In the genomic region with DNA sequence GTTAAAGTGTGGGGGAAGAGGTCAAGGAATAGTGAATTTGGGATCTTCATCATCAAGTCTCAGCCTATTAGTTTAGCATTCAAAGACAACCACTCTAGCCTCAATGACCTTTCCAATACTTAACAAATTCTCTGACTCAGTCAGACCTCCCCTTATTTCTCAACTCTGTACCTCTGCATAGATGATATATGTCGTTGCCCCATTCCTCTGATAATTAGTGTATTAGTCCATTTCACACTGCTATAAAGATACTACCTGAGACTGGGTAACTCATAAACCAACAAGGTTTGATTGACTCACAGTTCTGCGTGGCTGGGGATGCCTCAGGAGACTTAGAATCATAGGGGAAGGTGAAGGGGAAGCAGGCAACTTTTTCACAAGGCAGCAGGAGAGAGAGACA, we compare ENCODE assay signal across 27 cellular contexts. TPM values are rescaled to one million over a fixed set of nuclear protein-coding genes. Genes with fewer than 3 reads are reported as not detected.
DNase-seq lines count a peak whose midpoint lies in the region; ATAC-seq, FAIRE-seq and TF ChIP-seq lines count a peak whose summit lies in the region.
"Had no signal": no experiment of that assay in that cellular context is flagged by ENCODE, and none has a peak within 500 bp of the region (broad histone marks: within the 10 kb centered on the region; RNA-seq: fewer than 3 reads in every experiment).

No MANE protein-coding gene starts in this region.

- no peak for TF ChIP-seq RAD21 in K562 (CRISPR knock-in tag; conservative IDR thresholded peaks at IDR 0.05 in 1 of 2, IDR thresholded peaks at IDR 0.05 in 1 of 2)

- H2AFZ ChIP-seq in K562 (ENCODE audit: low read depth, low read length) (no peak overlapping the region), PC-3 (ENCODE audit: low read length) (no peak overlapping the region)

- no peak for TF ChIP-seq CTCF in K562 (IDR thresholded peaks at IDR 0.05 in 2 of 3, conservative IDR thresholded peaks at IDR 0.05 in 1 of 3; ENCODE audit: insufficient read depth in 2 of 3, low read depth in 1 of 3, low read length in 3 of 3)
- no peak for TF ChIP-seq CTCF in fibroblast of mammary gland (conservative IDR thresholded peaks at IDR 0.05; ENCODE audit: control insufficient read depth, insufficient read depth, low read depth, low read length)
- TF ChIP-seq CTCF in omental fat pad (IDR thresholded peaks at IDR 0.05) = no peak
- no peak for TF ChIP-seq CTCF in PC-3 (conservative IDR thresholded peaks at IDR 0.05; ENCODE audit: low read depth, low read length)

- H3K36me3 ChIP-seq in K562 (ENCODE audit: control insufficient read depth, insufficient read depth, low read length) (peaks cover 40% of the 10 kb centered on the region), PC-3 (ENCODE audit: low read depth, low read length) (peaks cover 4% of the 10 kb centered on the region; the same call in 1 of the 2 replicates)

- no peaks in the 10 kb centered on the region for H3K9me2 ChIP-seq in PC-3 (replicated peaks; ENCODE audit: low read length)

- no peak overlapping the region for H3K27ac Mint-ChIP-seq in activated naive CD8-positive, alpha-beta T cell treated with anti-CD3 and anti-CD28 coated beads, Interleukin-2, amount 50 U/mL, for 24 hours
- H3K27ac Mint-ChIP-seq in activated naive CD8-positive, alpha-beta T cell treated with anti-CD3 and anti-CD28 coated beads for 36 hours = no peak overlapping the region
- H3K27ac Mint-ChIP-seq: H9, HFFc6 had no signal

- H3K4me1 ChIP-seq in K562 (replicated peaks in 1 of 2; ENCODE audit: control insufficient read depth in 2 of 2, insufficient read depth in 2 of 2, low read length in 2 of 2) (peaks cover 0 to 12% of the 10 kb centered on the region in 2 experiments; a peak in 2 of 5 replicates), PC-3 (ENCODE audit: insufficient read depth, low read length) (no peaks in the 10 kb centered on the region)
- H3K4me1 ChIP-seq: Caco-2, SJCRH30 had no signal

- no peaks in the 10 kb centered on the region for H3K9me3 ChIP-seq in K562 (replicated peaks; ENCODE audit: control insufficient read depth, insufficient read depth, low read depth, low read length)
- H3K9me3 ChIP-seq in PC-3 (ENCODE audit: low read length) = no peaks in the 10 kb centered on the region
- H3K9me3 ChIP-seq: BLaER1 treated with 17β-estradiol and CSF1 and Interleukin-3, amounts not matched to agents 10 nM and 100 nM; Caco-2; SJCRH30 had no signal

- H3K27me3 ChIP-seq in K562 (ENCODE audit: control insufficient read depth in 2 of 2, insufficient read depth in 2 of 2, low read length in 2 of 2) (no peaks in the 10 kb centered on the region), PC-3 (ENCODE audit: low read length) (no peaks in the 10 kb centered on the region)
- H3K27me3 ChIP-seq: BLaER1 treated with 17β-estradiol and CSF1 and Interleukin-3, amounts not matched to agents 10 nM and 100 nM; SJCRH30 had no signal

- H3K9me1 ChIP-seq in K562 (ENCODE audit: control insufficient read depth, insufficient read depth, low read length) = no peaks in the 10 kb centered on the region

- in situ Hi-C loops in K562 (cut with MboI) = no loop called here

- H3K79me2 ChIP-seq in K562 (ENCODE audit: control insufficient read depth, insufficient read depth, low read length) (peaks cover 55% of the 10 kb centered on the region), PC-3 (ENCODE audit: low read length) (peaks cover 54% of the 10 kb centered on the region)

- 34% methylated on average over 2 of the region's 2 CpGs for WGBS in K562 (ENCODE audit: insufficient coverage, low coverage, missing lambda C conversion rate)

- CTCF ChIA-PET in K562 (lab: Yijun Ruan, JAX; ENCODE audit: low intra/inter-chr PET ratio) = no interaction called here
- CTCF ChIA-PET in PC-3 (lab: Charles Lee) = no interaction called here

- BruUV-seq in K562 (replicated peaks; lab: Mats Ljungman, UMichigan) (no TSS peak), PC-3 (replicated peaks; lab: Mats Ljungman, UMichigan) (no TSS peak)

- peaks cover 29% of the 10 kb centered on the region for H3K4me1 Mint-ChIP-seq in activated naive CD8-positive, alpha-beta T cell treated with anti-CD3 and anti-CD28 coated beads, Interleukin-2, amount 50 U/mL, for 24 hours
- H3K4me1 Mint-ChIP-seq in activated naive CD8-positive, alpha-beta T cell treated with anti-CD3 and anti-CD28 coated beads for 36 hours = peaks cover 24% of the 10 kb centered on the region
- H3K4me1 Mint-ChIP-seq: H9 had no signal

- 0 out of 2 replicates have a peak, but pooled peaks cover 6% of the 10 kb centered on the region for H4K20me1 ChIP-seq in K562 (replicated peaks; ENCODE audit: control insufficient read depth, insufficient read depth, low read length)
- H4K20me1 ChIP-seq in PC-3 (ENCODE audit: low read length) = no peaks in the 10 kb centered on the region

- H3K27ac ChIP-seq in K562 (ENCODE audit: extremely low read depth, low read depth, low read length) (no peak overlapping the region), PC-3 (ENCODE audit: low read length) (no peak overlapping the region)
- H3K27ac ChIP-seq: BLaER1 treated with 17β-estradiol and CSF1 and Interleukin-3, amounts not matched to agents 10 nM and 100 nM; HL-60; SJCRH30 had no signal

- H3K4me3 ChIP-seq in K562 = no peak overlapping the region
- no peak overlapping the region for H3K4me3 ChIP-seq in fibroblast of mammary gland (ENCODE audit: control insufficient read depth, low read depth, low read length)
- H3K4me3 ChIP-seq in PC-3 (ENCODE audit: low read length) = no peak overlapping the region
- H3K4me3 ChIP-seq: BLaER1 treated with 17β-estradiol and CSF1 and Interleukin-3, amounts not matched to agents 10 nM and 100 nM; SJCRH30 had no signal

- no peak for TF ChIP-seq POLR2A in K562 (conservative IDR thresholded peaks at IDR 0.05)

- H3K36me3 Mint-ChIP-seq in activated naive CD8-positive, alpha-beta T cell treated with anti-CD3 and anti-CD28 coated beads, Interleukin-2, amount 50 U/mL, for 24 hours (ENCODE audit: low read depth) = peaks cover 21% of the 10 kb centered on the region
- peaks cover 11% of the 10 kb centered on the region for H3K36me3 Mint-ChIP-seq in activated naive CD8-positive, alpha-beta T cell treated with anti-CD3 and anti-CD28 coated beads for 36 hours

- intact Hi-C loops in K562 (cut with micrococcal nuclease) (no loop called here), PC-3 (cut with micrococcal nuclease) (loop anchor here (10.0 kb wide), 2 partner anchors 195 to 305 kb away; partner anchors contain the start of gene LARP1)

- H3F3A ChIP-seq in PC-3 (ENCODE audit: low read length, unreplicated experiment) = no peaks in the 10 kb centered on the region

- no peaks in the 10 kb centered on the region for H3K9me3 Mint-ChIP-seq in activated naive CD8-positive, alpha-beta T cell treated with anti-CD3 and anti-CD28 coated beads, Interleukin-2, amount 50 U/mL, for 24 hours
- H3K9me3 Mint-ChIP-seq in activated naive CD8-positive, alpha-beta T cell treated with anti-CD3 and anti-CD28 coated beads for 36 hours = no peaks in the 10 kb centered on the region
- H3K9me3 Mint-ChIP-seq: CD4-positive, alpha-beta memory T cell; H9; HFFc6 had no signal

- no peaks in the 10 kb centered on the region for H3K27me3 Mint-ChIP-seq in activated naive CD8-positive, alpha-beta T cell treated with anti-CD3 and anti-CD28 coated beads, Interleukin-2, amount 50 U/mL, for 24 hours
- no peaks in the 10 kb centered on the region for H3K27me3 Mint-ChIP-seq in activated naive CD8-positive, alpha-beta T cell treated with anti-CD3 and anti-CD28 coated beads for 36 hours
- H3K27me3 Mint-ChIP-seq: CD4-positive, alpha-beta memory T cell had no signal

- H3K9ac ChIP-seq in K562 (ENCODE audit: insufficient read depth in 1 of 2, low read depth in 2 of 2, low read length in 2 of 2) (no peak overlapping the region), PC-3 (ENCODE audit: low read length) (no peak overlapping the region)
- H3K9ac ChIP-seq: BLaER1 treated with 17β-estradiol and CSF1 and Interleukin-3, amounts not matched to agents 10 nM and 100 nM had no signal

- DNase-seq in activated naive CD8-positive, alpha-beta T cell treated with anti-CD3 and anti-CD28 coated beads, Interleukin-2, amount 50 U/mL, for 24 hours = no peak
- no peak for DNase-seq in activated naive CD8-positive, alpha-beta T cell treated with anti-CD3 and anti-CD28 coated beads for 36 hours
- DNase-seq in K562 (ENCODE audit: extremely low read depth in 1 of 4, low spot score in 3 of 4) (no peak), fibroblast of mammary gland (ENCODE audit: low read depth) (peak; percentile 28), omental fat pad (ENCODE audit: low spot score) (no peak), PC-3 (no peak)
- DNase-seq: 8988T; Caco-2; CD4-positive, alpha-beta memory T cell; H9; HFFc6; KG1; MV-4-11; NCI-H1694; NCI-H2081; NCI-H2171; NCI-H345; NCI-H524; NCI-H774; NK-92 treated with Interleukin-12 subunit alpha and Interleukin-12 subunit beta, amount 100 ng/mL, for 24 hours; SJCRH30 had no signal

- no peak for FAIRE-seq in K562 (lab: Jason Lieb, UNC)
- FAIRE-seq: HepG2 had no signal

- H3K4me2 ChIP-seq in K562 (ENCODE audit: insufficient read depth, low read length) (no peak overlapping the region), PC-3 (ENCODE audit: low read length) (no peak overlapping the region)
- H3K4me2 ChIP-seq: BLaER1 treated with 17β-estradiol and CSF1 and Interleukin-3, amounts not matched to agents 10 nM and 100 nM had no signal

- peak; percentile 59 for ATAC-seq in activated naive CD8-positive, alpha-beta T cell treated with anti-CD3 and anti-CD28 coated beads, Interleukin-2, amount 50 U/mL, for 24 hours
- ATAC-seq in K562 (peak; percentile 49; the same call in 2 of the 3 replicates), omental fat pad (ENCODE audit: low FRiP score) (peak; percentile 51), PC-3 (no peak), HG03045 (IDR thresholded peaks at IDR 0.05; ENCODE audit: unreplicated experiment) (no peak), GM18861 (IDR thresholded peaks at IDR 0.05; ENCODE audit: unreplicated experiment) (no peak)
- ATAC-seq: HepG2, Panc1 had no signal

- POLR2A ChIA-PET in K562 (lab: Yijun Ruan, JAX) (no interaction called here), PC-3 (lab: Charles Lee; ENCODE audit: unreplicated experiment) (interaction anchor here (0.6 kb wide), 1 partner anchor 12 kb away, joined by 4 read pairs; the partner anchor contains the start of gene GEMIN5)

- H3K4me3 Mint-ChIP-seq in activated naive CD8-positive, alpha-beta T cell treated with anti-CD3 and anti-CD28 coated beads, Interleukin-2, amount 50 U/mL, for 24 hours = no peak overlapping the region
- H3K4me3 Mint-ChIP-seq in activated naive CD8-positive, alpha-beta T cell treated with anti-CD3 and anti-CD28 coated beads for 36 hours = no peak overlapping the region
- H3K4me3 Mint-ChIP-seq: CD4-positive, alpha-beta memory T cell; H9; HFFc6 had no signal

- TF ChIP-seq EP300 in K562 (IDR thresholded peaks at IDR 0.05; ENCODE audit: low read length) = no peak

RNA-seq across cellular contexts. Expression of gene MRPL22, which starts 8.9 kb away (rescaled TPM):
- 10 to 100 TPM; 75.3 to 91.0 TPM for total RNA-seq in activated naive CD8-positive, alpha-beta T cell treated with anti-CD3 and anti-CD28 coated beads for 36 hours
- total RNA-seq in K562 (2011; cell fraction: chromatin; rRNA removed; ENCODE audit: low replicate concordance) = 9.4 and 24.4 TPM in 2 replicates
- 3.7 and 5.7 TPM in 2 replicates for total RNA-seq in K562 (2011; cell fraction: nucleolus; rRNA removed)
- 12.1 and 27.2 TPM in 2 replicates for total RNA-seq in K562 (2011; cell fraction: nucleoplasm; rRNA removed)
- total RNA-seq in K562 (2014; rRNA removed) = 49.0 and 54.0 TPM in 2 replicates
- 42.9 and 48.2 TPM in 2 replicates for total RNA-seq in K562 (2014; rRNA removed; fragmentation: Illumina TruSeq; extraction: Trizol)
- 40.4 and 41.1 TPM in 2 replicates for total RNA-seq in K562 (2015; rRNA removed; fragmentation: Illumina TruSeq; extraction: Trizol)
- total RNA-seq in K562 (2021) = 90.3 and 98.4 TPM in 2 replicates
- 86.3 and 114 TPM in 2 replicates for polyA plus RNA-seq in K562 (2011; rRNA removed)
- polyA plus RNA-seq in K562 (2011; cell fraction: cytosol; rRNA removed) = 73.5 and 77.0 TPM in 2 replicates
- 24.4 and 26.1 TPM in 2 replicates for polyA plus RNA-seq in K562 (2011; cell fraction: nucleus; rRNA removed)
- 59.9 and 96.6 TPM in 2 replicates for polyA plus RNA-seq in K562 (2012)
- 67.0 and 102 TPM in 2 replicates for polyA plus RNA-seq in K562 (2014; fragmentation: Illumina TruSeq; extraction: Trizol)
- 100 to 1,000 TPM; 411 to 424 TPM for polyA plus RNA-seq in K562 (2014; fragmentation: Nextera tagmentation; extraction: Ambion mirVana)
- polyA plus RNA-seq in K562 (2014; rRNA removed) = 143 and 151 TPM in 2 replicates
- polyA minus RNA-seq in K562 (2011; rRNA and poly(A)+ RNA removed) = 68.5 and 68.8 TPM in 2 replicates
- polyA minus RNA-seq in K562 (2011; cell fraction: cytosol; rRNA and poly(A)+ RNA removed) = 22.9 and 27.5 TPM in 2 replicates
- polyA minus RNA-seq in K562 (2011; cell fraction: nucleus; rRNA and poly(A)+ RNA removed) = 3.6 and 8.4 TPM in 2 replicates
- 10 to 100 TPM; 12.8 to 24.6 (median 17.5) TPM for total RNA-seq in omental fat pad
- total RNA-seq in PC-3 (2014; rRNA removed) = 22.3 and 27.2 TPM in 2 replicates

RNA-seq across cellular contexts. Expression of gene GEMIN5, which starts 11.7 kb away (rescaled TPM):
- 10 to 100 TPM; 41.9 to 44.8 TPM for total RNA-seq in activated naive CD8-positive, alpha-beta T cell treated with anti-CD3 and anti-CD28 coated beads for 36 hours
- total RNA-seq in K562 (2011; cell fraction: chromatin; rRNA removed; ENCODE audit: low replicate concordance) = 28.3 and 36.3 TPM in 2 replicates
- 12.5 and 14.3 TPM in 2 replicates for total RNA-seq in K562 (2011; cell fraction: nucleolus; rRNA removed)
- 16.5 and 16.6 TPM in 2 replicates for total RNA-seq in K562 (2011; cell fraction: nucleoplasm; rRNA removed)
- total RNA-seq in K562 (2014; rRNA removed) (34.7 and 46.8 TPM in 2 replicates), K562 (2014; rRNA removed; fragmentation: Illumina TruSeq; extraction: Trizol) (38.9 and 41.7 TPM in 2 replicates), K562 (2015; rRNA removed; fragmentation: Illumina TruSeq; extraction: Trizol) (46.9 and 48.2 TPM in 2 replicates), K562 (2021) (41.3 and 44.4 TPM in 2 replicates), omental fat pad (10 to 100 TPM; 13.5 to 25.8 (median 20.2) TPM), PC-3 (2014; rRNA removed) (19.8 and 28.2 TPM in 2 replicates)
- polyA plus RNA-seq in K562 (2011; rRNA removed) (15.1 and 19.8 TPM in 2 replicates), K562 (2014; fragmentation: Illumina TruSeq; extraction: Trizol) (28.4 and 36.8 TPM in 2 replicates), K562 (2014; fragmentation: Nextera tagmentation; extraction: Ambion mirVana) (10 to 100 TPM; 10.3 to 15.0 TPM), K562 (2014; rRNA removed) (19.9 and 22.6 TPM in 2 replicates)
- polyA plus RNA-seq in K562 (2011; cell fraction: cytosol; rRNA removed) = 14.7 and 18.6 TPM in 2 replicates
- 15.4 and 22.1 TPM in 2 replicates for polyA plus RNA-seq in K562 (2011; cell fraction: nucleus; rRNA removed)
- polyA plus RNA-seq in K562 (2012) = 12.7 and 19.7 TPM in 2 replicates
- 37.3 and 43.7 TPM in 2 replicates for polyA minus RNA-seq in K562 (2011; rRNA and poly(A)+ RNA removed)
- polyA minus RNA-seq in K562 (2011; cell fraction: cytosol; rRNA and poly(A)+ RNA removed) = 22.1 and 34.6 TPM in 2 replicates
- 11.2 and 15.7 TPM in 2 replicates for polyA minus RNA-seq in K562 (2011; cell fraction: nucleus; rRNA and poly(A)+ RNA removed)

Comparison
In these comparisons a context has a peak if more than half of its experiments do, and no peak if none do; other contexts are left out.
1. ATAC-seq: peak in activated naive CD8-positive, alpha-beta T cell treated with anti-CD3 and anti-CD28 coated beads, Interleukin-2, amount 50 U/mL, for 24 hours (single experiment), K562 (single experiment) and omental fat pad (single experiment); none in PC-3 (single experiment), HG03045 (single experiment) and GM18861 (single experiment).